In the genomic region with DNA sequence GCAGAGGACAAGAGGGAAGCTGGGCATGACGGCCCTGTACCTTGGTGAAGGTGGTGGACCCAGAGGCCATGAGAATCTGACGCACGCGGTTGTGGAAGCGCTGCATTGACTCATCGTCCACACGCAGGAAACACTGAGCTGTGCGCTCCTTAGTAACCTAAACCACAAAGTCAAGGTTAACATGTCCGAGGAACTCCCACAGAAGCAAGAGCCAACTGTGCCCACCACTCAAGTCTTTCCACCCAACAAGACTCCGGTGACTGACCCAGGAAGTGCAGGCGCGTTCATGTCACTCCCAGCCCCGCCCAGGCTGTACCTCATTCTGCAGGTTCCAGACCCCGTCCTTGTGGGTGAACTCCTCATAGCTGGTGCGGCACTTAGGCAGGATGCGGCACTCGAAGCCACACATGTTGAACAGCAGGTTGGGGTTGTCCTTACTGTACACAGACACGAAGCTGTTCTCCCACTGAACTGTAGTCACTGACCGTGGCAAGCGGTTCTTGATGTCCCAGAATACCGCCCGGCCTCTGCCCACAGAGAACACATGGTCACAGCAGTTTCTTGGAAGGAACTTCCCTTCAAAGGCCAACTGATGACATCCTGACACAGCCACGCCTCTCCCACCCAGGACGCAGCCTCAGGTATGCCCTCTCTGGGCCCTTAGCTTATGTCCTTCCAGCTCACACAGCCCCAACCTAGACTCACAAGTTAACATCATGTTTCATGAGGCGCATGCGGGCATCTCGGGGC, we compare ENCODE assay signal across 17 cellular contexts. TPM values are rescaled to one million over a fixed set of nuclear protein-coding genes. Genes with fewer than 3 reads are reported as not detected.
A peak's percentile ranks its signal among the peaks of the same experiment; 100 is the strongest.
DNase-seq lines count a peak whose midpoint lies in the region; ATAC-seq, FAIRE-seq and TF ChIP-seq lines count a peak whose summit lies in the region.
"Had no signal": no experiment of that assay in that cellular context is flagged by ENCODE, and none has a peak within 500 bp of the region (broad histone marks: within the 10 kb centered on the region; RNA-seq: fewer than 3 reads in every experiment).

No MANE protein-coding gene starts in this region.

- TF ChIP-seq CTCF in A549 (IDR thresholded peaks at IDR 0.05) (no peak), HEK293 (tag by site-specific recombination; IDR thresholded peaks at IDR 0.05) (no peak)
- TF ChIP-seq CTCF in activated CD8-positive, alpha-beta T cell treated with anti-CD3 and anti-CD28 coated beads for 36 hours (IDR thresholded peaks at IDR 0.05) = no peak

- intact Hi-C loops in activated CD8-positive, alpha-beta T cell treated with anti-CD3 and anti-CD28 coated beads for 36 hours (cut with micrococcal nuclease) = no loop called here
- intact Hi-C loops in dendritic cell treated with granulocyte-macrophage colony-stimulating factor and Interleukin-4, amounts not matched to agents 40 ng/mL and 50 ng/mL, for 4 days (cut with micrococcal nuclease) = no loop called here

- TF ChIP-seq RAD21 in A549 (conservative IDR thresholded peaks at IDR 0.05 in 1 of 2, IDR thresholded peaks at IDR 0.05 in 1 of 2) = no peak

- CTCF ChIA-PET in A549 (lab: Yijun Ruan, JAX) (interaction anchor here (0.9 to 15.4 kb wide), 6 partner anchors 9 to 40 kb away, joined by 3 to 204 read pairs (median 7); a partner anchor contains a TSS), HEK293 (lab: Yijun Ruan, JAX) (interaction anchor here (0.6 to 1.9 kb wide), 3 partner anchors 11 to 43 kb away, joined by 3 to 6 read pairs (median 5); a partner anchor contains a TSS)
- CTCF ChIA-PET in activated CD8-positive, alpha-beta T cell treated with anti-CD3 and anti-CD28 coated beads for 36 hours (lab: Charles Lee) = interaction anchor here (0.6 to 1.6 kb wide), 3 partner anchors 14 to 24 kb away, joined by 3 read pairs; a partner anchor contains a TSS

- no peak; a peak in 1 of 6 replicates for ATAC-seq in A549
- peak; percentile 26 for ATAC-seq in activated CD8-positive, alpha-beta T cell treated with anti-CD3 and anti-CD28 coated beads for 36 hours

- no peak overlapping the region for H3K4me3 Mint-ChIP-seq in activated CD8-positive, alpha-beta T cell treated with anti-CD3 and anti-CD28 coated beads for 36 hours
- H3K4me3 Mint-ChIP-seq in dendritic cell treated with granulocyte-macrophage colony-stimulating factor and Interleukin-4, amounts not matched to agents 40 ng/mL and 50 ng/mL, for 4 days = no peak overlapping the region
- H3K4me3 Mint-ChIP-seq: mesothelial cell of epicardium had no signal

- H3K27ac Mint-ChIP-seq in activated CD8-positive, alpha-beta T cell treated with anti-CD3 and anti-CD28 coated beads for 36 hours = peak overlapping the region; percentile 39
- H3K27ac Mint-ChIP-seq in dendritic cell treated with granulocyte-macrophage colony-stimulating factor and Interleukin-4, amounts not matched to agents 40 ng/mL and 50 ng/mL, for 4 days = peak overlapping the region; percentile 6
- H3K27ac Mint-ChIP-seq: mesothelial cell of epicardium had no signal

- H3K36me3 ChIP-seq in HEK293 (ENCODE audit: control insufficient read depth in 2 of 2, insufficient read depth in 1 of 2, low read length in 2 of 2) = peaks cover 98 to 99% of the 10 kb centered on the region in 2 experiments
- H3K36me3 ChIP-seq: ovary had no signal

- H3K9me3 ChIP-seq in A549 = no peaks in the 10 kb centered on the region
- no peaks in the 10 kb centered on the region for H3K9me3 ChIP-seq in HEK293 (ENCODE audit: control insufficient read depth, insufficient read depth, low read depth, low read length)
- H3K9me3 ChIP-seq: breast epithelium, ovary, tibial artery had no signal

- peaks cover 73% of the 10 kb centered on the region for H3K36me3 Mint-ChIP-seq in activated CD8-positive, alpha-beta T cell treated with anti-CD3 and anti-CD28 coated beads for 36 hours (ENCODE audit: low read depth)
- peaks cover 100% of the 10 kb centered on the region for H3K36me3 Mint-ChIP-seq in dendritic cell treated with granulocyte-macrophage colony-stimulating factor and Interleukin-4, amounts not matched to agents 40 ng/mL and 50 ng/mL, for 4 days (ENCODE audit: low read depth)

- no peak overlapping the region for H3K27ac ChIP-seq in A549
- no peak overlapping the region for H3K27ac ChIP-seq in HEK293 (ENCODE audit: extremely low read depth, low read depth, low read length)
- H3K27ac ChIP-seq: breast epithelium, ovary, SK-N-MC, tibial artery had no signal

- DNase-seq in A549 (ENCODE audit: low read depth in 1 of 2, low spot score in 1 of 2) (no peak), NCI-H1930 (lab: John Stamatoyannopoulos, UW) (no peak), hepatic stellate cell (ENCODE audit: low spot score) (no peak), urothelium cell line (ENCODE audit: low spot score) (no peak), H54 (ENCODE audit: insufficient read length, low spot score) (no peak)
- no peak for DNase-seq in activated CD8-positive, alpha-beta T cell treated with anti-CD3 and anti-CD28 coated beads for 36 hours
- DNase-seq: DMS79 treated with DMSO at 0.1 percent for 48 hours, NCI-H1092, NCI-H345, ovary, tibial artery had no signal

- 95% methylated on average over 27 of the region's 27 CpGs for WGBS in A549 (ENCODE audit: missing lambda C conversion rate)

- peaks cover 16% of the 10 kb centered on the region for H3K4me1 Mint-ChIP-seq in activated CD8-positive, alpha-beta T cell treated with anti-CD3 and anti-CD28 coated beads for 36 hours (ENCODE audit: low read depth)
- H3K4me1 Mint-ChIP-seq in dendritic cell treated with granulocyte-macrophage colony-stimulating factor and Interleukin-4, amounts not matched to agents 40 ng/mL and 50 ng/mL, for 4 days (ENCODE audit: low read depth) = peaks cover 29% of the 10 kb centered on the region
- H3K4me1 Mint-ChIP-seq: mesothelial cell of epicardium had no signal

- TF ChIP-seq POLR2A in A549 (IDR thresholded peaks at IDR 0.05; ENCODE audit: low read length) (no peak), H54 (IDR thresholded peaks at IDR 0.05; ENCODE audit: low read depth, low read length) (no peak)

- no peaks in the 10 kb centered on the region for H3K27me3 Mint-ChIP-seq in activated CD8-positive, alpha-beta T cell treated with anti-CD3 and anti-CD28 coated beads for 36 hours
- no peaks in the 10 kb centered on the region for H3K27me3 Mint-ChIP-seq in dendritic cell treated with granulocyte-macrophage colony-stimulating factor and Interleukin-4, amounts not matched to agents 40 ng/mL and 50 ng/mL, for 4 days

- H3K4me3 ChIP-seq in A549 = no peak overlapping the region
- no peak overlapping the region for H3K4me3 ChIP-seq in HEK293 (ENCODE audit: low read depth, low read length)
- H3K4me3 ChIP-seq: breast epithelium, ovary, SK-N-MC, tibial artery had no signal

- no peak for TF ChIP-seq EP300 in A549 (IDR thresholded peaks at IDR 0.05)

- POLR2A ChIA-PET in A549 (lab: Yijun Ruan, JAX) = interaction anchor here (1.1 to 1.6 kb wide), 2 partner anchors 11 to 24 kb away, joined by 7 to 12 read pairs; a partner anchor contains a TSS
- POLR2A ChIA-PET in HEK293 (lab: Yijun Ruan, JAX) = interaction anchor here (1.2 to 1.5 kb wide), 3 partner anchors 11 to 43 kb away, joined by 3 to 7 read pairs (median 7); a partner anchor contains a TSS
- POLR2A ChIA-PET in activated CD8-positive, alpha-beta T cell treated with anti-CD3 and anti-CD28 coated beads for 36 hours (lab: Charles Lee) = interaction anchor here (0.8 to 1.4 kb wide), 3 partner anchors 8 to 13 kb away, joined by 3 to 5 read pairs (median 3); no protein-coding TSS in a partner anchor

- FAIRE-seq in A549 (lab: Jason Lieb, UNC) (no peak), urothelium cell line (lab: Jason Lieb, UNC) (no peak), H54 (lab: Jason Lieb, UNC) (no peak)
- FAIRE-seq: keratinocyte had no signal

- H3K9me3 Mint-ChIP-seq in activated CD8-positive, alpha-beta T cell treated with anti-CD3 and anti-CD28 coated beads for 36 hours = no peaks in the 10 kb centered on the region
- H3K9me3 Mint-ChIP-seq in dendritic cell treated with granulocyte-macrophage colony-stimulating factor and Interleukin-4, amounts not matched to agents 40 ng/mL and 50 ng/mL, for 4 days = no peaks in the 10 kb centered on the region
- H3K9me3 Mint-ChIP-seq: mesothelial cell of epicardium had no signal

- no peak overlapping the region for H3K4me2 ChIP-seq in A549

- H3K4me1 ChIP-seq in A549 (no peaks in the 10 kb centered on the region), HEK293 (ENCODE audit: control insufficient read depth, insufficient read depth, low read length) (no peaks in the 10 kb centered on the region)
- H3K4me1 ChIP-seq: breast epithelium had no signal

RNA-seq across cellular contexts. Expression of a gene that starts 11.5 kb away (rescaled TPM):
- polyA plus RNA-seq in A549 (2011; rRNA removed) (263 and 374 TPM in 2 replicates), A549 (2017; fragmentation: RNase III; extraction: RNeasy Plus Mini Kit Qiagen cat#74134 plus additional on column Dnase treatment) (228 to 250 TPM (median 234 TPM) in 3 replicates)
- 225 and 261 TPM in 2 replicates for polyA plus RNA-seq in A549 (2012; cell fraction: cytosol; rRNA removed)
- polyA plus RNA-seq in A549 (2012; cell fraction: nucleus; rRNA removed) = 743 and 891 TPM in 2 replicates
- 1,065 and 1,094 TPM in 2 replicates for polyA minus RNA-seq in A549 (2011; rRNA and poly(A)+ RNA removed)
- total RNA-seq in activated CD8-positive, alpha-beta T cell treated with anti-CD3 and anti-CD28 coated beads for 36 hours = 100 to 1,000 TPM; 370 to 428 TPM

RNA-seq across cellular contexts. Expression of a gene that starts 23.6 kb away (rescaled TPM):
- polyA plus RNA-seq in A549 (2011; rRNA removed) (6.4 and 8.2 TPM in 2 replicates), A549 (2017; fragmentation: RNase III; extraction: RNeasy Plus Mini Kit Qiagen cat#74134 plus additional on column Dnase treatment) (6.5 to 6.8 TPM (median 6.6 TPM) in 3 replicates)
- 11.6 and 13.2 TPM in 2 replicates for polyA plus RNA-seq in A549 (2012; cell fraction: cytosol; rRNA removed)
- 8.9 and 11.0 TPM in 2 replicates for polyA plus RNA-seq in A549 (2012; cell fraction: nucleus; rRNA removed)
- 3.8 and 4.1 TPM in 2 replicates for polyA minus RNA-seq in A549 (2011; rRNA and poly(A)+ RNA removed)
- 1 to 10 TPM; 5.3 to 6.1 TPM for total RNA-seq in activated CD8-positive, alpha-beta T cell treated with anti-CD3 and anti-CD28 coated beads for 36 hours

RNA-seq across cellular contexts. Expression of a gene that starts 27.7 kb away (rescaled TPM):
- 0.09 TPM in 2 replicates for polyA plus RNA-seq in A549 (2011; rRNA removed)
- polyA plus RNA-seq in A549 (2012; cell fraction: cytosol; rRNA removed) = 0.11 and 0.14 TPM in 2 replicates
- polyA plus RNA-seq in A549 (2012; cell fraction: nucleus; rRNA removed) = 0.49 and 0.92 TPM in 2 replicates
- polyA plus RNA-seq in A549 (2017; fragmentation: RNase III; extraction: RNeasy Plus Mini Kit Qiagen cat#74134 plus additional on column Dnase treatment) = 0.21 to 0.30 TPM (median 0.30 TPM) in 3 replicates
- 0.15 TPM in 1 of 2 replicates, not detected in the other for polyA minus RNA-seq in A549 (2011; rRNA and poly(A)+ RNA removed)
- total RNA-seq in activated CD8-positive, alpha-beta T cell treated with anti-CD3 and anti-CD28 coated beads for 36 hours = 1 to 10 TPM; 3.2 to 4.1 TPM

RNA-seq across cellular contexts. Expression of a gene that starts 37.0 kb away (rescaled TPM):
- polyA plus RNA-seq in A549 (2011; rRNA removed) (3.4 and 4.5 TPM in 2 replicates), A549 (2017; fragmentation: RNase III; extraction: RNeasy Plus Mini Kit Qiagen cat#74134 plus additional on column Dnase treatment) (3.1 to 3.8 TPM (median 3.5 TPM) in 3 replicates)
- 0.70 and 0.96 TPM in 2 replicates for polyA plus RNA-seq in A549 (2012; cell fraction: cytosol; rRNA removed)
- polyA plus RNA-seq in A549 (2012; cell fraction: nucleus; rRNA removed) = 0.71 and 0.89 TPM in 2 replicates
- polyA minus RNA-seq in A549 (2011; rRNA and poly(A)+ RNA removed) = 3.7 and 4.3 TPM in 2 replicates
- under 1 TPM; 0.07 to 0.09 TPM for total RNA-seq in activated CD8-positive, alpha-beta T cell treated with anti-CD3 and anti-CD28 coated beads for 36 hours

RNA-seq across cellular contexts. Expression of a gene that starts 44.6 kb away (rescaled TPM):
- polyA plus RNA-seq in A549 (2011; rRNA removed) (6.0 and 7.0 TPM in 2 replicates), A549 (2017; fragmentation: RNase III; extraction: RNeasy Plus Mini Kit Qiagen cat#74134 plus additional on column Dnase treatment) (3.5 to 6.0 TPM (median 5.3 TPM) in 3 replicates)
- polyA plus RNA-seq in A549 (2012; cell fraction: cytosol; rRNA removed) = 7.6 and 11.8 TPM in 2 replicates
- polyA plus RNA-seq in A549 (2012; cell fraction: nucleus; rRNA removed) = 16.4 and 24.1 TPM in 2 replicates
- polyA minus RNA-seq in A549 (2011; rRNA and poly(A)+ RNA removed) = 15.3 and 15.9 TPM in 2 replicates
- total RNA-seq in activated CD8-positive, alpha-beta T cell treated with anti-CD3 and anti-CD28 coated beads for 36 hours = 1 to 10 TPM; 5.6 to 5.7 TPM
